In genomic region chr22:35838849-35839646, GRCh38 we compare ENCODE assay signal across 8 cellular contexts.
DNase-seq lines count a peak whose midpoint lies in the region; TF ChIP-seq lines count a peak whose summit lies in the region.

No MANE protein-coding gene starts in this region.

- no peaks in the 10 kb centered on the region for H3K36me3 Mint-ChIP-seq in T-helper 2 cell treated with Interferon-gamma antibody and Interleukin-4, amounts not matched to agents 5 μg/mL and 100 μg/mL, for 36 hours (ENCODE audit: low read depth)

- H3K27ac Mint-ChIP-seq in T-helper 2 cell treated with Interferon-gamma antibody and Interleukin-4, amounts not matched to agents 5 μg/mL and 100 μg/mL, for 36 hours = no peak overlapping the region

- H3K4me1 ChIP-seq in right atrium auricular region = peaks cover 0 to 71% of the 10 kb centered on the region in 2 donors

- no peaks in the 10 kb centered on the region for H3K36me3 ChIP-seq in right atrium auricular region

- peak overlapping the region; percentile 87 for H3K4me3 ChIP-seq in WI38 (ENCODE audit: low read depth, low read length)
- H3K4me3 ChIP-seq in right atrium auricular region = peak overlapping the region; percentile 42 to 53
- H3K4me3 ChIP-seq in skeletal muscle cell (ENCODE audit: low read depth, low read length) = peak overlapping the region; percentile 55

- no peak overlapping the region for H3K4me3 Mint-ChIP-seq in T-helper 2 cell treated with Interferon-gamma antibody and Interleukin-4, amounts not matched to agents 5 μg/mL and 100 μg/mL, for 36 hours

- no peak for TF ChIP-seq POLR2A in erythroblast (IDR thresholded peaks at IDR 0.05; ENCODE audit: low read length)

- H3K9me3 Mint-ChIP-seq in T-helper 2 cell treated with Interferon-gamma antibody and Interleukin-4, amounts not matched to agents 5 μg/mL and 100 μg/mL, for 36 hours = no peaks in the 10 kb centered on the region

- peak; percentile 50 for TF ChIP-seq CTCF in WI38 (IDR thresholded peaks at IDR 0.05; ENCODE audit: low read depth, low read length)
- TF ChIP-seq CTCF in right atrium auricular region (IDR thresholded peaks at IDR 0.05) = peak in 1 of 2 donors; percentile 55

- H3K27me3 ChIP-seq in right atrium auricular region = no peaks in the 10 kb centered on the region

- H3K4me1 Mint-ChIP-seq in T-helper 2 cell treated with Interferon-gamma antibody and Interleukin-4, amounts not matched to agents 5 μg/mL and 100 μg/mL, for 36 hours (ENCODE audit: low read depth) = no peaks in the 10 kb centered on the region

- peak overlapping the region; percentile 77 to 85 for H3K27ac ChIP-seq in right atrium auricular region

- peaks cover 28% of the 10 kb centered on the region for H3K27me3 Mint-ChIP-seq in T-helper 2 cell treated with Interferon-gamma antibody and Interleukin-4, amounts not matched to agents 5 μg/mL and 100 μg/mL, for 36 hours (ENCODE audit: low read depth)

- H3K9me3 ChIP-seq in right atrium auricular region = no peaks in the 10 kb centered on the region

- DNase-seq in EL = peak; percentile 82
- DNase-seq in NAMALWA (ENCODE audit: low spot score) = peak; percentile 36
- no peak for DNase-seq in right atrium auricular region (ENCODE audit: low spot score)
- DNase-seq in skeletal muscle cell (ENCODE audit: low read depth) = no peak
- DNase-seq in D341Med (ENCODE audit: low spot score) = no peak
- no peak for DNase-seq in erythroblast (lab: John Stamatoyannopoulos, UW)
- no peak for DNase-seq in T-helper 2 cell treated with Interferon-gamma antibody and Interleukin-4, amounts not matched to agents 5 μg/mL and 100 μg/mL, for 36 hours (ENCODE audit: low spot score)

Comparison
In these comparisons a context has a peak if more than half of its experiments do, and no peak if none do; other contexts are left out.
1. DNase-seq: peak in EL (single experiment) and NAMALWA (single experiment); none in right atrium auricular region (single experiment), skeletal muscle cell (single experiment), D341Med (single experiment), erythroblast (0 of 2) and T-helper 2 cell treated with Interferon-gamma antibody and Interleukin-4, amounts not matched to agents 5 μg/mL and 100 μg/mL, for 36 hours (single experiment).
2. Peak in every context shown above with its lines, with median percentiles within 50 percentile points of each other: H3K4me3 ChIP-seq.